Comparison of ENCODE assay signal across 8 cellular contexts in the genomic region with DNA sequence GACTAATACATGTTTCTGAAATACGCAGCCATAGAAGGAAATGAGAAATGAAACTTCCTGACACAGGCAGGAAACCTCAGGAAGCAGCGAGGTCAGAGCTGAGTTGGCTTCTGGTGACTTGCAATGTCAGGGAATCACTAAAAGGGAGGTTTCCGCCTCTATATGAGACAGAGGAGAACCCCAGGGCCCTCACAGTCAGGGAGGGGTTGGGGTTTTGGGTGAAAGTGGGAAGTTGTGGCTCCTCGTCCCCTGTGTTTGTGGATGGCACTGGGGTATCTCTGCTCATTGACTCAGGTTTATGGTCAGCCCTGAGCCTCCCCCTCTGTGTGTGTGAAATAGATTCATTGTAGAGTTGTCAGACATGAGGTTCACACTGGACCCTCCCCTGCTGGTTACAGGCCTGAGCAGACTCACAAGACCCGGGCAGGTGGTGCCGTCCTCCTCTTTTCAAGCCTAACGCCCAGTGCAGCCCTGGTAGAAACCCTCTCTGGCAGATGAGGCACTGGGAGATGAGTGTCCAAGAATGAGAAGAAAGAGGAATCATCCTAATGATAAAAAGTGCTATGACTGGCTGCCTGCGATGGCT. TPM values are rescaled to one million over a fixed set of nuclear protein-coding genes. Genes with fewer than 3 reads are reported as not detected.
DNase-seq lines count a peak whose midpoint lies in the region; ATAC-seq and TF ChIP-seq lines count a peak whose summit lies in the region.

No MANE protein-coding gene starts in this region.

- H3K27me3 ChIP-seq in spleen (replicated peaks in 1 of 7), result peaks cover 0 to 19% (median 0%) of the 10 kb centered on the region in 7 donors

- TF ChIP-seq CTCF in spleen (IDR thresholded peaks at IDR 0.05 in 8 of 11, conservative IDR thresholded peaks at IDR 0.05 in 3 of 11), result no peak

- 26 to 35% (median 31%) methylated on average over 7 to 8 of the region's 8 CpGs for WGBS in spleen, 5 donors

- peaks cover 0 to 12% (median 0%) of the 10 kb centered on the region in 6 donors for H3K36me3 ChIP-seq in spleen

- intact Hi-C loops in spleen (cut with DNase I; ENCODE audit: low total_unique reads), result no loop called here

- ATAC-seq in SK-N-SH treated with all-trans-retinoic acid at 6 μM for 48 hours (peak; percentile 57), GM18861 (IDR thresholded peaks at IDR 0.05; ENCODE audit: unreplicated experiment) (no peak), HG03432 (IDR thresholded peaks at IDR 0.05; ENCODE audit: unreplicated experiment) (no peak)

- H3K9me3 ChIP-seq in spleen, result no peaks in the 10 kb centered on the region

- peaks cover 7 to 59% (median 36%) of the 10 kb centered on the region in 6 donors for H3K4me1 ChIP-seq in spleen

- no peak for TF ChIP-seq POLR2A in spleen (IDR thresholded peaks at IDR 0.05)

- H3K27ac ChIP-seq in spleen, result peak overlapping the region; percentile 55 to 92 (median 88)

- DNase-seq in GF-D8 (lab: John Stamatoyannopoulos, UW) (peak; percentile 65), fibroblast of peridontal ligament (ENCODE audit: extremely low read depth) (peak; percentile 3), spleen (peak; percentile 87), NCI-H2081 (lab: John Stamatoyannopoulos, UW) (no peak), NCI-H446 (lab: John Stamatoyannopoulos, UW) (no peak)

- H3K4me3 ChIP-seq in spleen, result peak overlapping the region in 1 of 8 donors; percentile 36

TF ChIP-seq in SK-N-SH treated with all-trans-retinoic acid at 6 μM for 48 hours, 23 proteins besides CTCF, POLR2A, EP300 and RAD21:
- no peak for TF ChIP-seq GLIS3 (CRISPR knock-in tag; IDR thresholded peaks at IDR 0.05)
- no peak for TF ChIP-seq CSDC2 (CRISPR knock-in tag; IDR thresholded peaks at IDR 0.05)
- TF ChIP-seq ZFP30 (CRISPR knock-in tag; IDR thresholded peaks at IDR 0.05), result no peak
- no peak for TF ChIP-seq TOX (CRISPR knock-in tag; IDR thresholded peaks at IDR 0.05; ENCODE audit: borderline replicate concordance)
- TF ChIP-seq, protein P1, sequence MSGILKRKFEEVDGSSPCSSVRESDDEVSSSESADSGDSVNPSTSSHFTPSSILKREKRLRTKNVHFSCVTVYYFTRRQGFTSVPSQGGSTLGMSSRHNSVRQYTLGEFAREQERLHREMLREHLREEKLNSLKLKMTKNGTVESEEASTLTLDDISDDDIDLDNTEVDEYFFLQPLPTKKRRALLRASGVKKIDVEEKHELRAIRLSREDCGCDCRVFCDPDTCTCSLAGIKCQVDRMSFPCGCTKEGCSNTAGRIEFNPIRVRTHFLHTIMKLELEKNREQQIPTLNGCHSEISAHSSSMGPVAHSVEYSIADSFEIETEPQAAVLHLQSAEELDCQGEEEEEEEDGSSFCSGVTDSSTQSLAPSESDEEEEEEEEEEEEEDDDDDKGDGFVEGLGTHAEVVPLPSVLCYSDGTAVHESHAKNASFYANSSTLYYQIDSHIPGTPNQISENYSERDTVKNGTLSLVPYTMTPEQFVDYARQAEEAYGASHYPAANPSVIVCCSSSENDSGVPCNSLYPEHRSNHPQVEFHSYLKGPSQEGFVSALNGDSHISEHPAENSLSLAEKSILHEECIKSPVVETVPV (CRISPR knock-in tag; IDR thresholded peaks at IDR 0.05), result no peak
- TF ChIP-seq, protein P2, sequence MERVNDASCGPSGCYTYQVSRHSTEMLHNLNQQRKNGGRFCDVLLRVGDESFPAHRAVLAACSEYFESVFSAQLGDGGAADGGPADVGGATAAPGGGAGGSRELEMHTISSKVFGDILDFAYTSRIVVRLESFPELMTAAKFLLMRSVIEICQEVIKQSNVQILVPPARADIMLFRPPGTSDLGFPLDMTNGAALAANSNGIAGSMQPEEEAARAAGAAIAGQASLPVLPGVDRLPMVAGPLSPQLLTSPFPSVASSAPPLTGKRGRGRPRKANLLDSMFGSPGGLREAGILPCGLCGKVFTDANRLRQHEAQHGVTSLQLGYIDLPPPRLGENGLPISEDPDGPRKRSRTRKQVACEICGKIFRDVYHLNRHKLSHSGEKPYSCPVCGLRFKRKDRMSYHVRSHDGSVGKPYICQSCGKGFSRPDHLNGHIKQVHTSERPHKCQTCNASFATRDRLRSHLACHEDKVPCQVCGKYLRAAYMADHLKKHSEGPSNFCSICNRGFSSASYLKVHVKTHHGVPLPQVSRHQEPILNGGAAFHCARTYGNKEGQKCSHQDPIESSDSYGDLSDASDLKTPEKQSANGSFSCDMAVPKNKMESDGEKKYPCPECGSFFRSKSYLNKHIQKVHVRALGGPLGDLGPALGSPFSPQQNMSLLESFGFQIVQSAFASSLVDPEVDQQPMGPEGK (CRISPR knock-in tag; IDR thresholded peaks at IDR 0.05; ENCODE audit: borderline replicate concordance), result no peak
- no peak for TF ChIP-seq RARB (CRISPR knock-in tag; IDR thresholded peaks at IDR 0.05)
- no peak for TF ChIP-seq ZNF565 (CRISPR knock-in tag; conservative IDR thresholded peaks at IDR 0.05; ENCODE audit: low read depth)
- TF ChIP-seq ZC3H10 (CRISPR knock-in tag; IDR thresholded peaks at IDR 0.05), result no peak
- TF ChIP-seq CREB5 (CRISPR knock-in tag; IDR thresholded peaks at IDR 0.05; ENCODE audit: low read depth), result no peak
TF ChIP-seq in SK-N-SH treated with all-trans-retinoic acid at 6 μM for 48 hours: peak in this region for 0.

RNA-seq across cellular contexts. Expression of gene LILRA6, which starts 5.5 kb away (rescaled TPM):
- 10 to 100 TPM; 21.5 to 77.5 (median 38.3) TPM for total RNA-seq in spleen
- 1 to 10 TPM; 1.2 to 8.2 (median 6.7) TPM for polyA plus RNA-seq in spleen

RNA-seq across cellular contexts. Expression of gene LILRB5, which starts 9.0 kb away (rescaled TPM):
- 100 to 1,000 TPM in 1 of 7 donors, 10 to 100 TPM in 6; 38.9 to 112 (median 79.6) TPM for total RNA-seq in spleen
- 10 to 100 TPM in 2 of 3 donors, 1 to 10 TPM in 1; 3.8 to 41.2 (median 23.9) TPM for polyA plus RNA-seq in spleen

RNA-seq across cellular contexts. Expression of gene LILRB3, which starts 25.3 kb away (rescaled TPM):
- total RNA-seq in spleen, result 100 to 1,000 TPM in 3 of 7 donors, 10 to 100 TPM in 4; 61.5 to 443 (median 97.5) TPM
- 10 to 100 TPM in 2 of 3 donors, 1 to 10 TPM in 1; 6.4 to 24.6 (median 22.5) TPM for polyA plus RNA-seq in spleen

RNA-seq across cellular contexts. Expression of gene LILRB2, which starts 32.8 kb away (rescaled TPM):
- total RNA-seq in spleen, result 100 to 1,000 TPM in 3 of 7 donors, 10 to 100 TPM in 4; 52.9 to 209 (median 94.5) TPM
- polyA plus RNA-seq in spleen, result 10 to 100 TPM; 10.2 to 26.0 (median 23.8) TPM

RNA-seq across cellular contexts. Expression of gene RPS9, which starts 47.5 kb away (rescaled TPM):
- 1,000 to 10,000 TPM; 1,182 to 2,757 (median 1,587) TPM for total RNA-seq in spleen
- polyA plus RNA-seq in spleen, result 1,000 to 10,000 TPM; 6,196 to 7,306 (median 6,994) TPM

Comparison
In these comparisons a context has a peak if more than half of its experiments do, and no peak if none do; other contexts are left out.
1. DNase-seq: peak in GF-D8 (single experiment), fibroblast of peridontal ligament (single experiment) and spleen (single experiment); none in NCI-H2081 (0 of 2) and NCI-H446 (0 of 2).